In genomic region chr2:54634564-54635511, GRCh38 we compare ENCODE assay signal across 9 cellular contexts.
A peak's percentile ranks its signal among the peaks of the same experiment; 100 is the strongest.
DNase-seq lines count a peak whose midpoint lies in the region; ATAC-seq and TF ChIP-seq lines count a peak whose summit lies in the region.
"Had no signal": no experiment of that assay in that cellular context is flagged by ENCODE, and none has a peak within 500 bp of the region (broad histone marks: within the 10 kb centered on the region; RNA-seq: fewer than 3 reads in every experiment).

No MANE protein-coding gene starts in this region.

- peaks cover 80% of the 10 kb centered on the region for H3K36me3 ChIP-seq in OCI-LY7 (ENCODE audit: insufficient read depth, low read length)

- no peaks in the 10 kb centered on the region for H3K27me3 Mint-ChIP-seq in naive thymus-derived CD8-positive, alpha-beta T cell

- H4K20me1 ChIP-seq in OCI-LY7 (ENCODE audit: insufficient read depth, low read length) = peaks cover 4% of the 10 kb centered on the region; the same call in 1 of the 2 replicates

- CTCF ChIA-PET in OCI-LY7 (lab: Charles Lee; ENCODE audit: unreplicated experiment) = interaction anchor here (0.9 to 1.9 kb wide), 3 partner anchors 72 to 110 kb away, joined by 3 to 7 read pairs (median 3); no protein-coding TSS in a partner anchor

- peaks cover 30 to 45% (median 44%) of the 10 kb centered on the region in 4 donors for H3K4me1 Mint-ChIP-seq in naive thymus-derived CD8-positive, alpha-beta T cell

- peak overlapping the region; percentile 80 to 94 (median 88) for H3K27ac Mint-ChIP-seq in naive thymus-derived CD8-positive, alpha-beta T cell

- H2AFZ ChIP-seq in OCI-LY7 (ENCODE audit: low read length) = no peak overlapping the region; the same call in 1 of the 2 replicates

- H3K4me2 ChIP-seq in OCI-LY7 (ENCODE audit: low read length) = peak overlapping the region; percentile 76

- no peaks in the 10 kb centered on the region for H3K9me3 ChIP-seq in OCI-LY7 (ENCODE audit: low read length)

- DNase-seq in DMS53 (lab: John Stamatoyannopoulos, UW) = peak; percentile 45
- no peak for DNase-seq in DMS53 treated with DMSO at 0.1 percent for 48 hours (lab: John Stamatoyannopoulos, UW; ENCODE audit: unreplicated experiment)
- peak; percentile 92 for DNase-seq in OCI-LY7 (ENCODE audit: low spot score)
- DNase-seq in epithelial cell of esophagus (ENCODE audit: low read depth) = peak; percentile 83
- DNase-seq in naive thymus-derived CD8-positive, alpha-beta T cell = peak in 5 of 10 donors; percentile 18 to 41 (median 25)
- DNase-seq in NCI-H524 treated with DMSO at 0.1 percent for 48 hours (lab: John Stamatoyannopoulos, UW) = no peak
- DNase-seq in mesenteric fat pad (ENCODE audit: low spot score) = no peak

- peaks cover 10 to 93% (median 27%) of the 10 kb centered on the region in 3 donors for H3K36me3 Mint-ChIP-seq in naive thymus-derived CD8-positive, alpha-beta T cell

- intact Hi-C loops in OCI-LY7 (cut with micrococcal nuclease; ENCODE audit: unreplicated experiment) = loop anchor here (1.0 to 10.0 kb wide), 8 partner anchors 54 to 670 kb away; no protein-coding TSS in a partner anchor

- peak overlapping the region in 9 of 10 donors; percentile 23 to 64 (median 52) for H3K4me3 Mint-ChIP-seq in naive thymus-derived CD8-positive, alpha-beta T cell

- peak; percentile 75 for ATAC-seq in HG02678 (IDR thresholded peaks at IDR 0.05; ENCODE audit: unreplicated experiment)
- ATAC-seq in naive thymus-derived CD8-positive, alpha-beta T cell = peak; percentile 63 to 88

- H3K4me3 ChIP-seq in OCI-LY7 (ENCODE audit: low read depth, low read length, poor library complexity, severe bottlenecking) = peak overlapping the region; percentile 53
- H3K4me3 ChIP-seq in epithelial cell of esophagus (ENCODE audit: low read length) = no peak overlapping the region

- no peaks in the 10 kb centered on the region for H3K9me2 ChIP-seq in OCI-LY7 (ENCODE audit: insufficient read depth, low read length)

- peaks cover 90% of the 10 kb centered on the region for H3K4me1 ChIP-seq in OCI-LY7 (ENCODE audit: insufficient read depth, low read length, poor library complexity, severe bottlenecking)

- peaks cover 26% of the 10 kb centered on the region; the same call in 1 of the 2 replicates for H3K79me2 ChIP-seq in OCI-LY7 (ENCODE audit: insufficient read depth, low read depth, low read length)

- H3K27ac ChIP-seq in OCI-LY7 (ENCODE audit: low read depth, low read length, poor library complexity, severe bottlenecking) = peak overlapping the region; percentile 97
- H3K27ac ChIP-seq: 22Rv1 had no signal

- TF ChIP-seq CTCF in OCI-LY7 (conservative IDR thresholded peaks at IDR 0.05; ENCODE audit: low read length) = no peak
- no peak for TF ChIP-seq CTCF in epithelial cell of esophagus (IDR thresholded peaks at IDR 0.05; ENCODE audit: insufficient read depth, low read depth, low read length, missing control alignments)

- no peaks in the 10 kb centered on the region for H3K9me3 Mint-ChIP-seq in naive thymus-derived CD8-positive, alpha-beta T cell

- no TSS peak for BruUV-seq in OCI-LY7 (replicated peaks; lab: Mats Ljungman, UMichigan)

- POLR2A ChIA-PET in OCI-LY7 (lab: Charles Lee) = interaction anchor here (0.6 to 2.2 kb wide), 14 partner anchors 20 to 466 kb away, joined by 3 to 22 read pairs (median 4); partner anchors contain the start of gene EML6
- POLR2A ChIA-PET in naive thymus-derived CD8-positive, alpha-beta T cell (lab: Charles Lee) = interaction anchor here (1.4 kb wide), 1 partner anchor 76 kb away, joined by 3 read pairs; no protein-coding TSS in a partner anchor

Comparison
In these comparisons a context has a peak if more than half of its experiments do, and no peak if none do; other contexts are left out.
1. DNase-seq: peak in DMS53 (single experiment), OCI-LY7 (single experiment) and epithelial cell of esophagus (single experiment); none in DMS53 treated with DMSO at 0.1 percent for 48 hours (single experiment), NCI-H524 treated with DMSO at 0.1 percent for 48 hours (single experiment) and mesenteric fat pad (single experiment).